In genomic region chr11:75474878-75475766, GRCh38 we compare ENCODE assay signal across 1 cellular context.
TF ChIP-seq lines count a peak whose summit lies in the region.

No MANE protein-coding gene starts in this region.

TF ChIP-seq in K562, 482 proteins besides CTCF, POLR2A, EP300 and RAD21 (continued from another document and continues in another):
- TF ChIP-seq USF2 (CRISPR knock-in tag; IDR thresholded peaks at IDR 0.05) (no peak), SRSF3 (IDR thresholded peaks at IDR 0.05; ENCODE audit: insufficient read depth, low read length) (no peak), E2F6 (IDR thresholded peaks at IDR 0.05; ENCODE audit: borderline replicate concordance in 1 of 2, extremely low read depth in 1 of 2, insufficient read depth in 1 of 2, insufficient read length in 1 of 2, low read depth in 1 of 2, low read length in 1 of 2, poor library complexity in 1 of 2, severe bottlenecking in 1 of 2) (no peak), ELF2 (CRISPR knock-in tag; IDR thresholded peaks at IDR 0.05) (peak; percentile 87), LCOR (CRISPR knock-in tag; IDR thresholded peaks at IDR 0.05) (no peak), RBM14 (IDR thresholded peaks at IDR 0.05; ENCODE audit: borderline replicate concordance, insufficient read depth, low read depth, low read length) (no peak), ZNF717 (CRISPR knock-in tag; IDR thresholded peaks at IDR 0.05) (no peak), NCOA1 (IDR thresholded peaks at IDR 0.05; ENCODE audit: low read depth) (no peak), ZNF561 (CRISPR knock-in tag; conservative IDR thresholded peaks at IDR 0.05) (no peak), AFF1 (IDR thresholded peaks at IDR 0.05; ENCODE audit: low read depth in 1 of 2, partially characterized antibody in 2 of 2) (no peak), KDM4B (IDR thresholded peaks at IDR 0.05; ENCODE audit: borderline replicate concordance in 2 of 2, low read depth in 1 of 2) (no peak), NELFE (IDR thresholded peaks at IDR 0.05; ENCODE audit: insufficient read depth, insufficient read length) (no peak), HNRNPK (IDR thresholded peaks at IDR 0.05; ENCODE audit: low read depth, low read length, poor library complexity, severe bottlenecking) (no peak), ZNF324 (CRISPR knock-in tag; IDR thresholded peaks at IDR 0.05) (no peak), ZNF347 (CRISPR knock-in tag; IDR thresholded peaks at IDR 0.05; ENCODE audit: low read depth) (no peak), CCNT2 (IDR thresholded peaks at IDR 0.05; ENCODE audit: borderline replicate concordance, extremely low read depth, insufficient read length, low read depth, low read length) (no peak), BRD9 (IDR thresholded peaks at IDR 0.05; ENCODE audit: low read depth, partially characterized antibody) (peak; percentile 33), GABPA (tag; conservative IDR thresholded peaks at IDR 0.05; ENCODE audit: low read depth) (no peak), EZH2 (IDR thresholded peaks at IDR 0.05; ENCODE audit: borderline replicate concordance, low read depth, low read length) (no peak), SMAD2 (IDR thresholded peaks at IDR 0.05; ENCODE audit: low read depth, low read length) (no peak), ATF4 (CRISPR knock-in tag; IDR thresholded peaks at IDR 0.05) (peak; percentile 31; the same call in 1 of the 2 replicates), ZNF274 (IDR thresholded peaks at IDR 0.05; ENCODE audit: borderline replicate concordance, low read depth, low read length) (no peak), SOX6 (IDR thresholded peaks at IDR 0.05) (0 out of 2 replicates have a peak, but pooled peaks have one; percentile 41), ZEB2 (IDR thresholded peaks at IDR 0.05) (no peak), NRF1 (conservative IDR thresholded peaks at IDR 0.05 in 1 of 2, IDR thresholded peaks at IDR 0.05 in 1 of 2) (peak; percentile 21 to 33; a peak in 1 of 4 replicates), GTF3C2 (IDR thresholded peaks at IDR 0.05; ENCODE audit: borderline replicate concordance, extremely low read depth, insufficient read length) (no peak), ZBTB9 (CRISPR knock-in tag; IDR thresholded peaks at IDR 0.05) (no peak), XRCC5 (IDR thresholded peaks at IDR 0.05; ENCODE audit: low read depth, low read length) (0 out of 2 replicates have a peak, but pooled peaks have one; percentile 15), CUX1 (CRISPR knock-in tag; IDR thresholded peaks at IDR 0.05) (no peak), ZNF699 (CRISPR knock-in tag; IDR thresholded peaks at IDR 0.05; ENCODE audit: insufficient replicate concordance) (no peak), HLTF (IDR thresholded peaks at IDR 0.05) (no peak), EGR1 (conservative IDR thresholded peaks at IDR 0.05) (peak; percentile 81), NFIX (CRISPR knock-in tag; IDR thresholded peaks at IDR 0.05; ENCODE audit: low read depth) (no peak), ZNF224 (CRISPR knock-in tag; IDR thresholded peaks at IDR 0.05) (no peak), ZBTB5 (IDR thresholded peaks at IDR 0.05) (no peak), ZNF592 (IDR thresholded peaks at IDR 0.05) (0 out of 2 replicates have a peak, but pooled peaks have one; percentile 33)
